In the genomic region with DNA sequence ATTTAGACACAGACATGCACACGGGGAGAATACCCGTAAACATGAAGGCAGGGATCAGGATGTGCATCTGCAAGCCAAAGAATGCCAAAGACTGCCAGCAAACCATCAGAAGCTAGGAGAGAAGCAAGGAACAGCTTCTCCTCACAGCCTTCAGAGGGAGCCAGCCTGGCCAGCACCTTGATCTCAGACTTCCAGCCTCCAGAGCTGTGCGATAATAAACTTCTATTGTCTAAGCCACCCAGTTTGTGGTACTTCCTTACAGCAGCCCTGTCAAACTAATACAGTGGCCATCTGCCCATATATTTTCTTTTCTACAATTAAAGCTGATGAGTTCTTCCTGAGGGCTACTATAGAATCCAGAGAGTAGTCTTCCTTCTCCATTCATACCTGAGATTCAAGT, we compare ENCODE assay signal across 28 cellular contexts.
"Had no signal": no experiment of that assay in that cellular context is flagged by ENCODE, and none has a peak within 500 bp of the region (broad histone marks: within the 10 kb centered on the region; RNA-seq: fewer than 3 reads in every experiment).

No MANE protein-coding gene starts in this region.

- ATAC-seq: activated T-cell treated with anti-CD3 and anti-CD28 coated beads, Interleukin-2, amount 50 U/mL, for 4 hours; activated T-helper 17 cell treated with anti-CD3 and anti-CD28 coated beads, Interleukin-2, amount 50 U/mL, for 72 hours; effector memory CD8-positive, alpha-beta T cell; gastroesophageal sphincter; WTC11 had no signal

- H3K4me3 Mint-ChIP-seq: activated CD4-positive, alpha-beta memory T cell treated with anti-CD3 and anti-CD28 coated beads, Interleukin-2, amount 10 ng/mL, durations not matched to agents 7 days and 5 days; activated CD4-positive, alpha-beta T cell treated with anti-CD3 and anti-CD28 coated beads, Interleukin-2, amount 10 ng/mL, durations not matched to agents 7 days and 5 days; activated naive CD8-positive, alpha-beta T cell; activated T-cell treated with anti-CD3 and anti-CD28 coated beads, Interleukin-2, amount 50 U/mL, for 4 hours; activated T-helper 17 cell treated with anti-CD3 and anti-CD28 coated beads, Interleukin-2, amount 50 U/mL, for 72 hours; effector memory CD8-positive, alpha-beta T cell; WTC11 had no signal

- H3K4me1 Mint-ChIP-seq: activated CD4-positive, alpha-beta memory T cell treated with anti-CD3 and anti-CD28 coated beads, Interleukin-2, amount 10 ng/mL, durations not matched to agents 7 days and 5 days; activated CD4-positive, alpha-beta T cell treated with anti-CD3 and anti-CD28 coated beads, Interleukin-2, amount 10 ng/mL, durations not matched to agents 7 days and 5 days; activated T-helper 17 cell treated with anti-CD3 and anti-CD28 coated beads, Interleukin-2, amount 50 U/mL, for 72 hours; WTC11 had no signal

- H3K27ac Mint-ChIP-seq: activated CD4-positive, alpha-beta memory T cell treated with anti-CD3 and anti-CD28 coated beads, Interleukin-2, amount 10 ng/mL, durations not matched to agents 7 days and 5 days; activated CD4-positive, alpha-beta T cell treated with anti-CD3 and anti-CD28 coated beads, Interleukin-2, amount 10 ng/mL, durations not matched to agents 7 days and 5 days; activated naive CD8-positive, alpha-beta T cell; activated T-helper 17 cell treated with anti-CD3 and anti-CD28 coated beads, Interleukin-2, amount 50 U/mL, for 72 hours; effector memory CD8-positive, alpha-beta T cell; WTC11 had no signal

- H3K27me3 Mint-ChIP-seq: activated CD4-positive, alpha-beta memory T cell treated with anti-CD3 and anti-CD28 coated beads, Interleukin-2, amount 10 ng/mL, durations not matched to agents 7 days and 5 days; activated CD4-positive, alpha-beta T cell treated with anti-CD3 and anti-CD28 coated beads, Interleukin-2, amount 10 ng/mL, durations not matched to agents 7 days and 5 days; activated naive CD8-positive, alpha-beta T cell; activated T-helper 17 cell treated with anti-CD3 and anti-CD28 coated beads, Interleukin-2, amount 50 U/mL, for 72 hours; effector memory CD8-positive, alpha-beta T cell had no signal

- H3K36me3 ChIP-seq: brain microvascular endothelial cell had no signal

- H3K9me3 ChIP-seq: esophagus squamous epithelium, gastroesophageal sphincter had no signal

- H3K27ac ChIP-seq: brain microvascular endothelial cell, epithelial cell of prostate, esophagus squamous epithelium, gastroesophageal sphincter had no signal

- DNase-seq: activated CD4-positive, alpha-beta memory T cell treated with anti-CD3 and anti-CD28 coated beads, Interleukin-2, amount 10 ng/mL, durations not matched to agents 7 days and 5 days; activated CD4-positive, alpha-beta T cell treated with anti-CD3 and anti-CD28 coated beads for 1 hour; activated CD4-positive, alpha-beta T cell treated with anti-CD3 and anti-CD28 coated beads for 4 hours; activated CD4-positive, alpha-beta T cell treated with anti-CD3 and anti-CD28 coated beads, Interleukin-2, amount 10 ng/mL, durations not matched to agents 7 days and 5 days; activated CD4-positive, alpha-beta T cell treated with anti-CD3 and anti-CD28 coated beads, Interleukin-2, amount 50 U/mL, for 4 hours; activated effector memory CD4-positive, alpha-beta T cell treated with Interleukin-2 at 50 U/mL for 16 hours; activated gamma-delta T cell treated with Interleukin-2 at 50 U/mL for 16 hours; activated naive CD4-positive, alpha-beta T cell treated with anti-CD3 and anti-CD28 coated beads, Interleukin-2, amount 50 U/mL, for 16 hours; activated naive CD4-positive, alpha-beta T cell treated with Interleukin-2 at 50 U/mL for 16 hours; activated T-cell treated with anti-CD3 and anti-CD28 coated beads, Interleukin-2, amount 50 U/mL, for 4 hours; amniotic stem cell; anterior cingulate cortex; brain microvascular endothelial cell; caudate nucleus; cortex of kidney; dermis blood vessel endothelial cell; effector CD4-positive, alpha-beta T cell; effector memory CD8-positive, alpha-beta T cell; esophagus squamous epithelium; foreskin melanocyte; head of caudate nucleus; T-helper 1 cell; T-helper 2 cell had no signal

- H3K9me3 Mint-ChIP-seq: activated CD4-positive, alpha-beta memory T cell treated with anti-CD3 and anti-CD28 coated beads, Interleukin-2, amount 10 ng/mL, durations not matched to agents 7 days and 5 days; activated CD4-positive, alpha-beta T cell treated with anti-CD3 and anti-CD28 coated beads, Interleukin-2, amount 10 ng/mL, durations not matched to agents 7 days and 5 days; activated T-cell treated with anti-CD3 and anti-CD28 coated beads, Interleukin-2, amount 50 U/mL, for 4 hours; activated T-helper 17 cell treated with anti-CD3 and anti-CD28 coated beads, Interleukin-2, amount 50 U/mL, for 72 hours; WTC11 had no signal

- H3K36me3 Mint-ChIP-seq: activated naive CD8-positive, alpha-beta T cell had no signal

- H3K4me3 ChIP-seq: esophagus squamous epithelium, gastroesophageal sphincter had no signal

- H3K4me1 ChIP-seq: esophagus squamous epithelium, gastroesophageal sphincter had no signal
